In the genomic region with DNA sequence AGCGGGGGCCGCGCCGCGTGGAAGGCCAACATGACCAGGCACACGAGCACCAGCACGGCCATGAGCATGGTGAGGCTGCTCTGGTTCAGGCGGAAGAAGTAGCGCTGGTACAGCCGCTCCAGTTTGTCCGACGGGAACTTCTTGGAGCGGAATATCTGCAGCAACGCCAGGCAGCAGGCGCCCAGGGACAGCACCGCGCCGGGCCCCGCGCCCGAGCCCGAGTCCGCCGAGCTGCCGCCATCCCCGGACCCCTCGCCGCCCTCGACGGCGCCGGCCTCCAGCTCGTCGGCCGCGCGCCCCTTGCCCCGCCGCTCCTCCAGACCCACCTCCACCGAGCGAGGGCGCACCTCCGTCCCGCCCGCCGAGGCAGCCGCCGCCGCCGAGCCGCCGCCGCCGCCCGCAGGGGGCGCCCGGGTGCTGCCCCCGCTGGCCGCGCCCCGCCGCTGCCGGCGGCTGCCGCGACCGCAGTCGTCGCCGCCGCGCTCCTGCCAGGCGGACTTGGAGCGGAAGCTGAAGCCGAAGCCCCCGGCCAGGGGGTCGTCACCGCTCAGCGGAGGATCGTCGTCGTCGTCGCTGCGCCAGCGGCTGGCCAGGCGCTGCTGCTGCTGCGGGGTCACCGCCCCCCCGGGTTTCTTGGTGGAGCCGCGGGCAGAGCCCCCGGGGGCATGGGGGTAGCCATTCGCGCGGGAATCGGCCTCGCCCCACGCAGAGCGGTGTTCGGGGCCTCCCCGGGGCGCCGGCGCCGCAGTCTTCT, we compare ENCODE assay signal across 8 cellular contexts. TPM values are rescaled to one million over a fixed set of nuclear protein-coding genes. Genes with fewer than 3 reads are reported as not detected.
DNase-seq lines count a peak whose midpoint lies in the region; ATAC-seq, FAIRE-seq and TF ChIP-seq lines count a peak whose summit lies in the region.

No MANE protein-coding gene starts in this region.

- TF ChIP-seq CTCF in Caco-2 (IDR thresholded peaks at IDR 0.05; ENCODE audit: insufficient read depth in 1 of 2, low read depth in 1 of 2, low read length in 1 of 2, severe bottlenecking in 1 of 2, unreplicated experiment in 1 of 2) (peak in 1 of 2 experiments; percentile 8), K562 (IDR thresholded peaks at IDR 0.05 in 2 of 3, conservative IDR thresholded peaks at IDR 0.05 in 1 of 3; ENCODE audit: insufficient read depth in 2 of 3, low read depth in 1 of 3, low read length in 3 of 3) (peak in 2 of 3 experiments; percentile 42 to 78; a peak in 4 of 6 replicates), lower leg skin (IDR thresholded peaks at IDR 0.05) (no peak), omental fat pad (IDR thresholded peaks at IDR 0.05) (no peak)

- TF ChIP-seq RAD21 in K562 (CRISPR knock-in tag; conservative IDR thresholded peaks at IDR 0.05 in 1 of 2, IDR thresholded peaks at IDR 0.05 in 1 of 2), result peak in 1 of 2 experiments; percentile 19; a peak in 2 of 4 replicates

- in situ Hi-C loops in K562 (cut with MboI), result no loop called here

- H3K9ac ChIP-seq in K562 (ENCODE audit: insufficient read depth in 1 of 2, low read depth in 2 of 2, low read length in 2 of 2), result peak overlapping the region in 1 of 2 experiments; percentile 81; a peak in 2 of 4 replicates

- WGBS in K562 (ENCODE audit: insufficient coverage, low coverage, missing lambda C conversion rate), result 4% methylated on average over 11 of the region's 106 CpGs
- 25 to 44% methylated on average over 29 to 43 of the region's 106 CpGs for WGBS in lower leg skin, 2 donors

- H3K36me3 ChIP-seq in Caco-2 (ENCODE audit: control insufficient read depth, insufficient read depth, low read length) (no peaks in the 10 kb centered on the region), K562 (ENCODE audit: control insufficient read depth, insufficient read depth, low read length) (no peaks in the 10 kb centered on the region)

- H3K9me3 ChIP-seq in Caco-2, result no peaks in the 10 kb centered on the region
- no peaks in the 10 kb centered on the region for H3K9me3 ChIP-seq in K562 (replicated peaks; ENCODE audit: control insufficient read depth, insufficient read depth, low read depth, low read length)

- TF ChIP-seq EP300 in K562 (IDR thresholded peaks at IDR 0.05; ENCODE audit: low read length), result no peak

- peaks cover 6% of the 10 kb centered on the region for H3K27me3 Mint-ChIP-seq in Caco-2 (ENCODE audit: insufficient read depth, unreplicated experiment)
- H3K27me3 Mint-ChIP-seq in stimulated activated naive B cell treated with anti-CD40 and anti-IgM and Interleukin-4, amounts not matched to agents 10 μg/mL and 1 μg/mL and 100 μg/mL, for 72 hours, result peaks cover 56 to 63% of the 10 kb centered on the region in 2 donors

- H3K36me3 Mint-ChIP-seq in Caco-2 (ENCODE audit: insufficient read depth, unreplicated experiment), result no peaks in the 10 kb centered on the region
- no peaks in the 10 kb centered on the region for H3K36me3 Mint-ChIP-seq in stimulated activated naive B cell treated with anti-CD40 and anti-IgM and Interleukin-4, amounts not matched to agents 10 μg/mL and 1 μg/mL and 100 μg/mL, for 72 hours

- H3K27ac Mint-ChIP-seq in Caco-2 (ENCODE audit: unreplicated experiment), result no peak overlapping the region
- H3K27ac Mint-ChIP-seq in stimulated activated naive B cell treated with anti-CD40 and anti-IgM and Interleukin-4, amounts not matched to agents 10 μg/mL and 1 μg/mL and 100 μg/mL, for 72 hours, result no peak overlapping the region

- H4K20me1 ChIP-seq in K562 (replicated peaks; ENCODE audit: control insufficient read depth, insufficient read depth, low read length), result peaks cover 6% of the 10 kb centered on the region; the same call in 1 of the 2 replicates

- no peaks in the 10 kb centered on the region for H3K79me2 ChIP-seq in K562 (ENCODE audit: control insufficient read depth, insufficient read depth, low read length)

- POLR2A ChIA-PET in Caco-2 (lab: Charles Lee), result no interaction called here
- POLR2A ChIA-PET in K562 (lab: Yijun Ruan, JAX), result no interaction called here

- peak overlapping the region; percentile 81 for H2AFZ ChIP-seq in K562 (ENCODE audit: low read depth, low read length)

- CTCF ChIA-PET in Caco-2 (lab: Charles Lee), result interaction anchor here (1.2 kb wide), 2 partner anchors 10 to 41 kb away, joined by 4 to 6 read pairs; no protein-coding TSS in a partner anchor
- CTCF ChIA-PET in K562 (lab: Yijun Ruan, JAX; ENCODE audit: low intra/inter-chr PET ratio), result no interaction called here

- H3K27me3 ChIP-seq in Caco-2 (replicated peaks; ENCODE audit: control insufficient read depth, insufficient read depth, low read length), result no peaks in the 10 kb centered on the region; the same call in 1 of the 2 replicates
- peaks cover 0 to 18% of the 10 kb centered on the region in 2 experiments; a peak in 2 of 5 replicates for H3K27me3 ChIP-seq in K562 (ENCODE audit: control insufficient read depth in 2 of 2, insufficient read depth in 2 of 2, low read length in 2 of 2)

- H3K4me1 ChIP-seq in Caco-2 (peaks cover 28% of the 10 kb centered on the region), K562 (replicated peaks in 1 of 2; ENCODE audit: control insufficient read depth in 2 of 2, insufficient read depth in 2 of 2, low read length in 2 of 2) (peaks cover 0 to 24% of the 10 kb centered on the region in 2 experiments; a peak in 2 of 5 replicates)

- H3K9me1 ChIP-seq in K562 (ENCODE audit: control insufficient read depth, insufficient read depth, low read length), result peaks cover 3% of the 10 kb centered on the region

- H3K4me3 ChIP-seq in Caco-2 (ENCODE audit: low read depth, low read length), result peak overlapping the region; percentile 52
- H3K4me3 ChIP-seq in K562, result peak overlapping the region; percentile 30
- H3K4me3 ChIP-seq in lower leg skin (ENCODE audit: low read depth, poor library complexity, severe bottlenecking), result peak overlapping the region; percentile 15

- FAIRE-seq in K562 (lab: Jason Lieb, UNC), result no peak

- peaks cover 7% of the 10 kb centered on the region for H3K4me1 Mint-ChIP-seq in Caco-2 (ENCODE audit: low read depth, unreplicated experiment)
- peaks cover 4 to 8% of the 10 kb centered on the region in 2 donors for H3K4me1 Mint-ChIP-seq in stimulated activated naive B cell treated with anti-CD40 and anti-IgM and Interleukin-4, amounts not matched to agents 10 μg/mL and 1 μg/mL and 100 μg/mL, for 72 hours

- H3K27ac ChIP-seq in K562 (ENCODE audit: extremely low read depth, low read depth, low read length), result no peak overlapping the region

- no peaks in the 10 kb centered on the region for H3K9me3 Mint-ChIP-seq in Caco-2 (ENCODE audit: unreplicated experiment)
- no peaks in the 10 kb centered on the region for H3K9me3 Mint-ChIP-seq in stimulated activated naive B cell treated with anti-CD40 and anti-IgM and Interleukin-4, amounts not matched to agents 10 μg/mL and 1 μg/mL and 100 μg/mL, for 72 hours

- TF ChIP-seq POLR2A in K562 (conservative IDR thresholded peaks at IDR 0.05), result no peak
- no peak for TF ChIP-seq POLR2A in lower leg skin (IDR thresholded peaks at IDR 0.05)

- ATAC-seq in K562 (peak; percentile 91), omental fat pad (ENCODE audit: low FRiP score) (no peak)
- ATAC-seq in stimulated activated naive B cell treated with anti-CD40 and anti-IgM and Interleukin-4, amounts not matched to agents 10 μg/mL and 1 μg/mL and 100 μg/mL, for 72 hours (replicated peaks), result peak; percentile 22 to 29

- H3K4me3 Mint-ChIP-seq in Caco-2 (ENCODE audit: unreplicated experiment), result peak overlapping the region; percentile 60
- no peak overlapping the region for H3K4me3 Mint-ChIP-seq in stimulated activated naive B cell treated with anti-CD40 and anti-IgM and Interleukin-4, amounts not matched to agents 10 μg/mL and 1 μg/mL and 100 μg/mL, for 72 hours

- intact Hi-C loops in Caco-2 (cut with micrococcal nuclease; ENCODE audit: unreplicated experiment), result loop anchor here (5.0 kb wide), 1 partner anchor 41 kb away; no protein-coding TSS in a partner anchor
- intact Hi-C loops in K562 (cut with micrococcal nuclease), result no loop called here
- intact Hi-C loops in lower leg skin (cut with DNase I; ENCODE audit: low total_unique reads), result no loop called here

- BruUV-seq in Caco-2 (replicated peaks; lab: Mats Ljungman, UMichigan), result no TSS peak
- BruUV-seq in K562 (replicated peaks; lab: Mats Ljungman, UMichigan), result no TSS peak

- DNase-seq in Caco-2 (peak in 1 of 2 experiments; percentile 65), NCI-H82 (lab: John Stamatoyannopoulos, UW) (peak; percentile 75), K562 (ENCODE audit: extremely low read depth in 1 of 4, low spot score in 3 of 4) (peak; percentile 51 to 83 (median 80)), lower leg skin (ENCODE audit: low spot score in 2 of 2) (no peak), occipital lobe (lab: John Stamatoyannopoulos, UW) (no peak), omental fat pad (ENCODE audit: low spot score) (no peak), NCI-H128 (lab: John Stamatoyannopoulos, UW; ENCODE audit: unreplicated experiment) (no peak)
- no peak for DNase-seq in stimulated activated naive B cell treated with anti-CD40 and anti-IgM and Interleukin-4, amounts not matched to agents 10 μg/mL and 1 μg/mL and 100 μg/mL, for 72 hours

- H3K4me2 ChIP-seq in K562 (ENCODE audit: insufficient read depth, low read length), result no peak overlapping the region; the same call in 1 of the 2 replicates

TF ChIP-seq in K562, 482 proteins besides CTCF, POLR2A, EP300 and RAD21 (continues in another document):
- TF ChIP-seq SMAD4 (CRISPR knock-in tag; conservative IDR thresholded peaks at IDR 0.05) (peak; percentile 63; the same call in 1 of the 2 replicates), L3MBTL2 (IDR thresholded peaks at IDR 0.05) (peak; percentile 89), MCM2 (IDR thresholded peaks at IDR 0.05; ENCODE audit: low read depth) (no peak)

RNA-seq across cellular contexts. Expression of gene ADCY5, which starts 1.0 kb away (rescaled TPM):
- 0.44 and 0.91 TPM in 2 replicates for total RNA-seq in Caco-2 (2022)
- not detected in 2 replicates for total RNA-seq in K562 (2011; cell fraction: chromatin; rRNA removed; ENCODE audit: low replicate concordance)
- total RNA-seq in K562 (2011; cell fraction: nucleolus; rRNA removed), result not detected in 2 replicates
- not detected in 2 replicates for total RNA-seq in K562 (2011; cell fraction: nucleoplasm; rRNA removed)
- not detected in 2 replicates for total RNA-seq in K562 (2014; rRNA removed)
- not detected in 2 replicates for total RNA-seq in K562 (2014; rRNA removed; fragmentation: Illumina TruSeq; extraction: Trizol)
- total RNA-seq in K562 (2015; rRNA removed; fragmentation: Illumina TruSeq; extraction: Trizol), result not detected in 2 replicates
- 0.13 TPM in 1 of 2 replicates, not detected in the other for total RNA-seq in K562 (2021)
- polyA plus RNA-seq in K562 (2011; rRNA removed), result not detected in 2 replicates
- polyA plus RNA-seq in K562 (2011; cell fraction: cytosol; rRNA removed), result under 0.01 TPM in 1 of 2 replicates, not detected in the other
- polyA plus RNA-seq in K562 (2011; cell fraction: nucleus; rRNA removed), result not detected in 2 replicates
- polyA plus RNA-seq in K562 (2012), result 0.07 TPM in 2 replicates
- not detected in 2 replicates for polyA plus RNA-seq in K562 (2014; fragmentation: Illumina TruSeq; extraction: Trizol)
- polyA plus RNA-seq in K562 (2014; fragmentation: Nextera tagmentation; extraction: Ambion mirVana), result under 1 TPM in 1 of 2 experiments, not detected in 1; under 0.01 TPM
- not detected in 2 replicates for polyA plus RNA-seq in K562 (2014; rRNA removed)
- not detected in 2 replicates for polyA minus RNA-seq in K562 (2011; rRNA and poly(A)+ RNA removed)
- polyA minus RNA-seq in K562 (2011; cell fraction: cytosol; rRNA and poly(A)+ RNA removed), result not detected in 2 replicates
- not detected in 2 replicates for polyA minus RNA-seq in K562 (2011; cell fraction: nucleus; rRNA and poly(A)+ RNA removed)
- 1 to 10 TPM in 3 of 4 donors, under 1 TPM in 1; 0.46 to 3.5 (median 1.3) TPM for total RNA-seq in lower leg skin
- 30.7 TPM for total RNA-seq in occipital lobe
- 10 to 100 TPM; 14.0 to 86.8 (median 41.5) TPM for total RNA-seq in omental fat pad

Comparison
In these comparisons a context has a peak if more than half of its experiments do, and no peak if none do; other contexts are left out.
1. DNase-seq: peak in NCI-H82 (single experiment) and K562 (4 of 4); none in lower leg skin (0 of 2), stimulated activated naive B cell treated with anti-CD40 and anti-IgM and Interleukin-4, amounts not matched to agents 10 μg/mL and 1 μg/mL and 100 μg/mL, for 72 hours (single experiment), occipital lobe (single experiment), omental fat pad (single experiment) and NCI-H128 (single experiment).
2. CTCF ChIP-seq: peak in K562 (2 of 3); none in lower leg skin (0 of 3) and omental fat pad (0 of 3).
3. Peak in every context shown above with its lines, with median percentiles within 50 percentile points of each other: H3K4me3 ChIP-seq.